In genomic region chr5:72107874-72108199, GRCh38 we compare ENCODE assay signal across 8 cellular contexts. TPM values are rescaled to one million over a fixed set of nuclear protein-coding genes. Genes with fewer than 3 reads are reported as not detected.
A peak's percentile ranks its signal among the peaks of the same experiment; 100 is the strongest.
DNase-seq lines count a peak whose midpoint lies in the region; ATAC-seq and TF ChIP-seq lines count a peak whose summit lies in the region.

No MANE protein-coding gene starts in this region.

- no peaks in the 10 kb centered on the region for H3K36me3 Mint-ChIP-seq in activated naive CD4-positive, alpha-beta T cell treated with anti-CD3 and anti-CD28 coated beads for 36 hours (ENCODE audit: low read depth)
- no peaks in the 10 kb centered on the region for H3K36me3 Mint-ChIP-seq in activated naive CD4-positive, alpha-beta T cell treated with anti-CD3 and anti-CD28 coated beads, Interleukin-2, amount 10 ng/mL, durations not matched to agents 7 days and 5 days
- peaks cover 21% of the 10 kb centered on the region for H3K36me3 Mint-ChIP-seq in neural crest cell (ENCODE audit: low read depth)

- CTCF ChIA-PET in activated naive CD4-positive, alpha-beta T cell treated with anti-CD3 and anti-CD28 coated beads for 36 hours (lab: Charles Lee) = no interaction called here
- CTCF ChIA-PET in activated naive CD4-positive, alpha-beta T cell treated with anti-CD3 and anti-CD28 coated beads, Interleukin-2, amount 10 ng/mL, durations not matched to agents 7 days and 5 days (lab: Charles Lee) = no interaction called here
- CTCF ChIA-PET in RWPE1 (lab: Yijun Ruan, JAX) = interaction anchor here (0.6 to 0.7 kb wide), 2 partner anchors 66 to 322 kb away, joined by 3 to 4 read pairs; no protein-coding TSS in a partner anchor

- peaks cover 54% of the 10 kb centered on the region for H3K27me3 Mint-ChIP-seq in activated naive CD4-positive, alpha-beta T cell treated with anti-CD3 and anti-CD28 coated beads for 36 hours (ENCODE audit: low read depth)
- peaks cover 69% of the 10 kb centered on the region for H3K27me3 Mint-ChIP-seq in activated naive CD4-positive, alpha-beta T cell treated with anti-CD3 and anti-CD28 coated beads, Interleukin-2, amount 10 ng/mL, durations not matched to agents 7 days and 5 days
- peaks cover 7% of the 10 kb centered on the region for H3K27me3 Mint-ChIP-seq in neural crest cell (ENCODE audit: low read depth)

- no peak for TF ChIP-seq POLR2A in esophagus muscularis mucosa (IDR thresholded peaks at IDR 0.05; ENCODE audit: low read depth)

- H3K4me3 ChIP-seq in esophagus muscularis mucosa = peak overlapping the region; percentile 89 to 90 (median 90)

- H3K4me1 ChIP-seq in esophagus muscularis mucosa = peaks cover 7 to 52% (median 44%) of the 10 kb centered on the region in 4 donors

- 0% methylated on average over 5 of the region's 12 CpGs for WGBS in esophagus muscularis mucosa

- ATAC-seq in GM21786 (IDR thresholded peaks at IDR 0.05; ENCODE audit: unreplicated experiment) (no peak), HG02870 (IDR thresholded peaks at IDR 0.05; ENCODE audit: unreplicated experiment) (no peak), GM21367 (IDR thresholded peaks at IDR 0.05; ENCODE audit: unreplicated experiment) (no peak)

- no peak for TF ChIP-seq EP300 in esophagus muscularis mucosa (IDR thresholded peaks at IDR 0.05)

- H3K36me3 ChIP-seq in esophagus muscularis mucosa = no peaks in the 10 kb centered on the region

- peaks cover 0 to 3% (median 0%) of the 10 kb centered on the region in 4 donors for H3K27me3 ChIP-seq in esophagus muscularis mucosa

- no peak for TF ChIP-seq CTCF in RWPE1 (conservative IDR thresholded peaks at IDR 0.05; ENCODE audit: low read depth)
- no peak for TF ChIP-seq CTCF in esophagus muscularis mucosa (IDR thresholded peaks at IDR 0.05)
- TF ChIP-seq CTCF in neural crest cell (conservative IDR thresholded peaks at IDR 0.05) = no peak

- POLR2A ChIA-PET in RWPE1 (lab: Yijun Ruan, JAX; ENCODE audit: low non-redundant PET) = interaction anchor here (0.6 kb wide), 1 partner anchor 663 kb away, joined by 3 read pairs; no protein-coding TSS in a partner anchor

- H3K4me1 Mint-ChIP-seq in activated naive CD4-positive, alpha-beta T cell treated with anti-CD3 and anti-CD28 coated beads for 36 hours (ENCODE audit: low read depth) = peaks cover 7% of the 10 kb centered on the region
- H3K4me1 Mint-ChIP-seq in activated naive CD4-positive, alpha-beta T cell treated with anti-CD3 and anti-CD28 coated beads, Interleukin-2, amount 10 ng/mL, durations not matched to agents 7 days and 5 days = peaks cover 8% of the 10 kb centered on the region
- peaks cover 51% of the 10 kb centered on the region for H3K4me1 Mint-ChIP-seq in neural crest cell

- no peaks in the 10 kb centered on the region for H3K9me3 ChIP-seq in esophagus muscularis mucosa

- peak overlapping the region; percentile 32 for H3K4me3 Mint-ChIP-seq in activated naive CD4-positive, alpha-beta T cell treated with anti-CD3 and anti-CD28 coated beads for 36 hours
- H3K4me3 Mint-ChIP-seq in activated naive CD4-positive, alpha-beta T cell treated with anti-CD3 and anti-CD28 coated beads, Interleukin-2, amount 10 ng/mL, durations not matched to agents 7 days and 5 days = no peak overlapping the region
- H3K4me3 Mint-ChIP-seq in neural crest cell = peak overlapping the region; percentile 96

- intact Hi-C loops in activated naive CD4-positive, alpha-beta T cell treated with anti-CD3 and anti-CD28 coated beads for 36 hours (cut with micrococcal nuclease) = no loop called here
- intact Hi-C loops in esophagus muscularis mucosa (cut with DNase I) = loop anchor here (2.0 to 5.0 kb wide), 3 partner anchors 174 to 325 kb away; no protein-coding TSS in a partner anchor

- H3K9me3 Mint-ChIP-seq in activated naive CD4-positive, alpha-beta T cell treated with anti-CD3 and anti-CD28 coated beads for 36 hours = no peaks in the 10 kb centered on the region
- H3K9me3 Mint-ChIP-seq in activated naive CD4-positive, alpha-beta T cell treated with anti-CD3 and anti-CD28 coated beads, Interleukin-2, amount 10 ng/mL, durations not matched to agents 7 days and 5 days = no peaks in the 10 kb centered on the region
- peaks cover 10% of the 10 kb centered on the region for H3K9me3 Mint-ChIP-seq in neural crest cell

- DNase-seq in activated naive CD4-positive, alpha-beta T cell treated with anti-CD3 and anti-CD28 coated beads for 36 hours = peak; percentile 7
- no peak for DNase-seq in activated naive CD4-positive, alpha-beta T cell treated with anti-CD3 and anti-CD28 coated beads, Interleukin-2, amount 10 ng/mL, durations not matched to agents 7 days and 5 days
- peak; percentile 34 for DNase-seq in RWPE1 (ENCODE audit: low spot score)
- DNase-seq in esophagus muscularis mucosa (ENCODE audit: extremely low spot score) = no peak
- DNase-seq in neural crest cell (ENCODE audit: low read depth, low spot score) = no peak

- H3K27ac ChIP-seq in RWPE1 (peak overlapping the region; percentile 81), esophagus muscularis mucosa (replicated peaks in 1 of 4) (peak overlapping the region; percentile 90 to 93 (median 91))

- H3K27ac Mint-ChIP-seq in activated naive CD4-positive, alpha-beta T cell treated with anti-CD3 and anti-CD28 coated beads for 36 hours = no peak overlapping the region
- H3K27ac Mint-ChIP-seq in activated naive CD4-positive, alpha-beta T cell treated with anti-CD3 and anti-CD28 coated beads, Interleukin-2, amount 10 ng/mL, durations not matched to agents 7 days and 5 days = no peak overlapping the region
- H3K27ac Mint-ChIP-seq in neural crest cell (ENCODE audit: unreplicated experiment) = peak overlapping the region; percentile 99

RNA-seq across cellular contexts. Expression of gene MAP1B, which starts 0.6 kb away (rescaled TPM):
- total RNA-seq in activated naive CD4-positive, alpha-beta T cell treated with anti-CD3 and anti-CD28 coated beads for 36 hours = under 1 TPM; 0.14 to 0.32 TPM
- total RNA-seq in esophagus muscularis mucosa (1,000 to 10,000 TPM in 2 of 4 donors, 100 to 1,000 TPM in 2; 755 to 1,378 (median 1,096) TPM), neural crest cell (256 and 266 TPM in 2 replicates)

Comparison
In these comparisons a context has a peak if more than half of its experiments do, and no peak if none do; other contexts are left out.
1. DNase-seq: peak in activated naive CD4-positive, alpha-beta T cell treated with anti-CD3 and anti-CD28 coated beads for 36 hours (single experiment) and RWPE1 (single experiment); none in activated naive CD4-positive, alpha-beta T cell treated with anti-CD3 and anti-CD28 coated beads, Interleukin-2, amount 10 ng/mL, durations not matched to agents 7 days and 5 days (single experiment), esophagus muscularis mucosa (single experiment) and neural crest cell (single experiment).
2. RNA of gene MAP1B, which starts 0.6 kb away (total RNA-seq): 755 to 1,378 TPM in esophagus muscularis mucosa and 256 to 266 TPM in neural crest cell; 0.14 to 0.32 TPM in activated naive CD4-positive, alpha-beta T cell treated with anti-CD3 and anti-CD28 coated beads for 36 hours; every median in the first group is over 100 times any median in the second.